32 cellular contexts compared by ENCODE assay signal in genomic region chrX:151958101-151958500, GRCh38. TPM values are rescaled to one million over a fixed set of nuclear protein-coding genes. Genes with fewer than 3 reads are reported as not detected.
"Had no signal": no experiment of that assay in that cellular context is flagged by ENCODE, and none has a peak within 500 bp of the region (broad histone marks: within the 10 kb centered on the region; RNA-seq: fewer than 3 reads in every experiment).

No MANE protein-coding gene starts in this region.

- H3K4me3 Mint-ChIP-seq: stimulated activated effector memory CD8-positive, alpha-beta T cell treated with anti-CD3 and anti-CD28 coated beads, Interleukin-12 subunit alpha, Interleukin-12 subunit beta, amount 100 ng/mL, for 72 hours; stimulated activated memory B cell treated with anti-CD40 and anti-IgM and Interleukin-4, amounts not matched to agents 10 μg/mL and 1 μg/mL and 100 μg/mL, for 72 hours; stimulated activated naive B cell treated with anti-CD40 and anti-IgM and Interleukin-4, amounts not matched to agents 10 μg/mL and 1 μg/mL and 100 μg/mL, for 72 hours; stimulated activated naive CD8-positive, alpha-beta T cell treated with anti-CD3 and anti-CD28 coated beads, Interleukin-15, amount 100 ng/mL, for 72 hours; stimulated activated naive CD8-positive, alpha-beta T cell treated with anti-CD3 and anti-CD28 coated beads, Interleukin-15, Interleukin-2, amounts not matched to agents 100 ng/mL and 50 ng/mL, for 24 hours had no signal

- H3K4me1 Mint-ChIP-seq: stimulated activated effector memory CD8-positive, alpha-beta T cell treated with anti-CD3 and anti-CD28 coated beads, Interleukin-12 subunit alpha, Interleukin-12 subunit beta, amount 100 ng/mL, for 72 hours; stimulated activated memory B cell treated with anti-CD40 and anti-IgM and Interleukin-4, amounts not matched to agents 10 μg/mL and 1 μg/mL and 100 μg/mL, for 72 hours; stimulated activated naive B cell treated with anti-CD40 and anti-IgM and Interleukin-4, amounts not matched to agents 10 μg/mL and 1 μg/mL and 100 μg/mL, for 72 hours; stimulated activated naive CD8-positive, alpha-beta T cell treated with anti-CD3 and anti-CD28 coated beads, Interleukin-15, amount 100 ng/mL, for 72 hours had no signal

- H3K36me3 Mint-ChIP-seq: stimulated activated effector memory CD8-positive, alpha-beta T cell treated with anti-CD3 and anti-CD28 coated beads, Interleukin-12 subunit alpha, Interleukin-12 subunit beta, amount 100 ng/mL, for 72 hours; stimulated activated memory B cell treated with anti-CD40 and anti-IgM and Interleukin-4, amounts not matched to agents 10 μg/mL and 1 μg/mL and 100 μg/mL, for 72 hours; stimulated activated naive B cell treated with anti-CD40 and anti-IgM and Interleukin-4, amounts not matched to agents 10 μg/mL and 1 μg/mL and 100 μg/mL, for 72 hours had no signal

- H3K27me3 Mint-ChIP-seq: stimulated activated memory B cell treated with anti-CD40 and anti-IgM and Interleukin-4, amounts not matched to agents 10 μg/mL and 1 μg/mL and 100 μg/mL, for 72 hours; stimulated activated naive B cell treated with anti-CD40 and anti-IgM and Interleukin-4, amounts not matched to agents 10 μg/mL and 1 μg/mL and 100 μg/mL, for 72 hours; stimulated activated naive CD8-positive, alpha-beta T cell treated with anti-CD3 and anti-CD28 coated beads, Interleukin-15, amount 100 ng/mL, for 72 hours; stimulated activated naive CD8-positive, alpha-beta T cell treated with anti-CD3 and anti-CD28 coated beads, Interleukin-15, Interleukin-2, amounts not matched to agents 100 ng/mL and 50 ng/mL, for 24 hours had no signal

- H3K4me3 ChIP-seq: stomach, suprapubic skin, testis, thoracic aorta, thyroid gland, tibial artery, tibial nerve, transverse colon, upper lobe of left lung, upper lobe of right lung, vagina had no signal

- H3K4me1 ChIP-seq: stomach, suprapubic skin, testis, thyroid gland, tibial artery, tibial nerve, transverse colon, upper lobe of left lung, upper lobe of right lung, vagina had no signal

- H3K27me3 ChIP-seq: stomach, suprapubic skin, testis, thyroid gland, tibial artery, tibial nerve, transverse colon, upper lobe of left lung, upper lobe of right lung, vagina had no signal

- FAIRE-seq: urothelium cell line had no signal

- H3K27ac Mint-ChIP-seq: stimulated activated effector memory CD8-positive, alpha-beta T cell treated with anti-CD3 and anti-CD28 coated beads, Interleukin-12 subunit alpha, Interleukin-12 subunit beta, amount 100 ng/mL, for 72 hours; stimulated activated memory B cell treated with anti-CD40 and anti-IgM and Interleukin-4, amounts not matched to agents 10 μg/mL and 1 μg/mL and 100 μg/mL, for 72 hours; stimulated activated naive B cell treated with anti-CD40 and anti-IgM and Interleukin-4, amounts not matched to agents 10 μg/mL and 1 μg/mL and 100 μg/mL, for 72 hours; stimulated activated naive CD8-positive, alpha-beta T cell treated with anti-CD3 and anti-CD28 coated beads, Interleukin-15, amount 100 ng/mL, for 72 hours; stimulated activated naive CD8-positive, alpha-beta T cell treated with anti-CD3 and anti-CD28 coated beads, Interleukin-15, Interleukin-2, amounts not matched to agents 100 ng/mL and 50 ng/mL, for 24 hours had no signal

- H3K36me3 ChIP-seq: thoracic aorta, transverse colon, upper lobe of right lung had no signal

- H3K27ac ChIP-seq: stomach, suprapubic skin, testis, thoracic aorta, thyroid gland, tibial artery, tibial nerve, transverse colon, upper lobe of left lung, upper lobe of right lung, vagina had no signal

- H3K9me3 ChIP-seq: stomach, suprapubic skin, testis, thoracic aorta, thyroid gland, tibial artery, tibial nerve, transverse colon, upper lobe of left lung, upper lobe of right lung, vagina had no signal

- DNase-seq: stimulated activated CD4-positive, alpha-beta T cell treated with anti-CD3 and anti-CD28 coated beads, Interleukin-1b, Interleukin-23, amount 100 ng/mL, for 48 hours; stimulated activated CD4-positive, alpha-beta T cell treated with anti-CD3 and anti-CD28 coated beads, Interleukin-2, amount 100 ng/mL, for 24 hours; stimulated activated CD4-positive, alpha-beta T cell treated with anti-CD3 and anti-CD28 coated beads, Interleukin-2, amount 100 ng/mL, for 48 hours; stimulated activated CD4-positive, alpha-beta T cell treated with anti-CD3 and anti-CD28 coated beads, Interleukin-4, amount 100 ng/mL, for 24 hours; stimulated activated CD4-positive, alpha-beta T cell treated with anti-CD3 and anti-CD28 coated beads, Interleukin-4, amount 100 ng/mL, for 4 hours; stimulated activated CD8-positive, alpha-beta memory T cell treated with anti-CD3 and anti-CD28 coated beads, Interleukin-4, amount 100 ng/mL, for 48 hours; stimulated activated naive B cell treated with anti-CD40 and anti-IgM and Interleukin-4, amounts not matched to agents 10 μg/mL and 1 μg/mL and 100 μg/mL, for 72 hours; stimulated activated naive CD4-positive, alpha-beta T cell; stimulated activated naive CD4-positive, alpha-beta T cell treated with Interleukin-2 at 50 U/mL for 16 hours; stimulated activated naive CD8-positive, alpha-beta T cell treated with anti-CD3 and anti-CD28 coated beads, Interleukin-15, amount 100 ng/mL, for 72 hours; stimulated activated naive CD8-positive, alpha-beta T cell treated with anti-CD3 and anti-CD28 coated beads, Interleukin-15, Interleukin-2, amounts not matched to agents 100 U/mL and 50 U/mL, for 24 hours; stomach; substantia nigra; testis; thyroid gland; tibial artery; transverse colon; trophoblast cell; upper lobe of left lung; upper lobe of right lung had no signal

- H3K9me3 Mint-ChIP-seq: stimulated activated naive CD8-positive, alpha-beta T cell treated with anti-CD3 and anti-CD28 coated beads, Interleukin-15, amount 100 ng/mL, for 72 hours; stimulated activated naive CD8-positive, alpha-beta T cell treated with anti-CD3 and anti-CD28 coated beads, Interleukin-15, Interleukin-2, amounts not matched to agents 100 ng/mL and 50 ng/mL, for 24 hours had no signal

RNA-seq across cellular contexts. Expression of gene MAGEA4, which starts 45.4 kb away (rescaled TPM):
- total RNA-seq: stomach, subcutaneous adipose tissue, suprapubic skin, temporal lobe, thoracic aorta, tibial nerve, transverse colon, upper lobe of left lung, upper lobe of right lung, urinary bladder, vagina had no signal
- polyA plus RNA-seq: stomach, thymus, urinary bladder had no signal
